8 cellular contexts compared by ENCODE assay signal in the genomic region with DNA sequence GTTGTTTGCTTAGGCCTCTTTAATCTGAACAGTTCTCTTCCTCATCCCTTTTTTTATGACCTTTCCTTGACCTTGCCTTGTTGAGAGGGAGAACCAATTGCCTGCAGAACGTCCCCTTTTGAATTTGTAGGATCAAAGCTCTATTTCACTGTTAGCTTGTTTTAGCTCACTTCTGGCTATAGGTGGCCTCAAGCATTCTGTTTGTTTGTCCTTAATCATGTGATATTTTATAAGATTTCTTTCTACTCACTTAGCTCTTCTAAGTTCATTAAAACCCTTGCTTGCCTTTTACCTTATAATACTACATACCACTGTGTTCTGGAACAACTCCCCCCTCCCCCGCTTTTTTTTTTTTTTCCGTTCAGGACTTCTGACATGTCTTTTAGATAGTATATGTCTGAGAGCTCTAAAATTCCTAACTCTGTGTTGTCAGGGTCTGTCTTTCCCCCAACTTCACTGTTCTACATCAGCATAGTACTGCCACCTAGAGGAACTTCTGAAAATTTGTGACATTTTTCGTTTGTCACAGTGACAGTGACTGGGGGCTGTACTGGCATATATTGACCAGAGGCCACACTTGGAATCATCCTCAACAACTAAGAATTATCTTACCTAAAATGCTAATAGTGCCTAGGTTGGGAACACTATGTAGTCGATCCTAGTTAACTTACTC.
DNase-seq lines count a peak whose midpoint lies in the region; ATAC-seq and TF ChIP-seq lines count a peak whose summit lies in the region.

No MANE protein-coding gene starts in this region.

- no peaks in the 10 kb centered on the region for H3K27me3 ChIP-seq in testis

- ATAC-seq in GM18517 (IDR thresholded peaks at IDR 0.05; ENCODE audit: unreplicated experiment) (peak; percentile 63), HG03565 (IDR thresholded peaks at IDR 0.05; ENCODE audit: unreplicated experiment) (peak; percentile 54)

- 28 to 31% methylated on average over 5 of the region's 5 CpGs for WGBS in testis, 2 donors

- H3K4me1 ChIP-seq in testis = peaks cover 2% of the 10 kb centered on the region

- H3K27ac ChIP-seq in testis = no peak overlapping the region

- H3K9me3 ChIP-seq in testis = no peaks in the 10 kb centered on the region

- intact Hi-C loops in testis (cut with DNase I; ENCODE audit: low total_unique reads) = loop anchor here (10.0 kb wide), 2 partner anchors 131 to 179 kb away; partner anchors contain the start of genes LARP7 and ZGRF1

- DNase-seq in Ammon's horn (ENCODE audit: low spot score) (peak; percentile 34), SK-N-DZ (ENCODE audit: low spot score) (peak; percentile 54), foreskin melanocyte (peak; percentile 43), testis (no peak), dedifferentiated amniotic fluid mesenchymal stem cell (ENCODE audit: extremely low spot score) (no peak), cerebellar nuclear complex (lab: John Stamatoyannopoulos, UW) (no peak)

- no peak for TF ChIP-seq POLR2A in testis (IDR thresholded peaks at IDR 0.05)

- H3K4me3 ChIP-seq in testis = no peak overlapping the region

- TF ChIP-seq CTCF in testis (IDR thresholded peaks at IDR 0.05) = peak; percentile 31 to 55 (median 45)

- H3K36me3 ChIP-seq in testis (ENCODE audit: low read depth, missing control alignments) = no peaks in the 10 kb centered on the region

Comparison
In these comparisons a context has a peak if more than half of its experiments do, and no peak if none do; other contexts are left out.
1. DNase-seq: peak in Ammon's horn (single experiment), SK-N-DZ (single experiment) and foreskin melanocyte (single experiment); none in testis (single experiment), dedifferentiated amniotic fluid mesenchymal stem cell (single experiment) and cerebellar nuclear complex (0 of 2).